In genomic region chr1:66346873-66347272, GRCh38 we compare ENCODE assay signal across 19 cellular contexts.
DNase-seq lines count a peak whose midpoint lies in the region; ATAC-seq lines count a peak whose summit lies in the region.
"Had no signal": no experiment of that assay in that cellular context is flagged by ENCODE, and none has a peak within 500 bp of the region (broad histone marks: within the 10 kb centered on the region; RNA-seq: fewer than 3 reads in every experiment).

No MANE protein-coding gene starts in this region.

- peaks cover 0 to 2% of the 10 kb centered on the region in 2 donors for H3K36me3 Mint-ChIP-seq in activated T-cell treated with anti-CD3 and anti-CD28 coated beads, Interleukin-2, amount 50 U/mL, for 72 hours (ENCODE audit: insufficient read depth in 2 of 2)
- H3K36me3 Mint-ChIP-seq in IgD-negative memory B cell = peaks cover 9% of the 10 kb centered on the region
- peaks cover 44% of the 10 kb centered on the region for H3K36me3 Mint-ChIP-seq in activated naive CD8-positive, alpha-beta T cell treated with anti-CD3 and anti-CD28 coated beads for 36 hours
- peaks cover 2 to 17% of the 10 kb centered on the region in 2 donors for H3K36me3 Mint-ChIP-seq in stimulated activated naive B cell treated with anti-CD40 and anti-IgM and Interleukin-4, amounts not matched to agents 10 μg/mL and 1 μg/mL and 100 μg/mL, for 72 hours
- H3K36me3 Mint-ChIP-seq: brain had no signal

- intact Hi-C loops in Right ventricle myocardium inferior (cut with DNase I) = no loop called here

- DNase-seq in activated T-cell treated with anti-CD3 and anti-CD28 coated beads, Interleukin-2, amount 50 U/mL, for 72 hours = no peak
- no peak for DNase-seq in activated T-cell treated with anti-CD3 and anti-CD28 coated beads, Interleukin-2, amount 50 U/mL, for 1 hour
- no peak for DNase-seq in activated naive CD8-positive, alpha-beta T cell treated with anti-CD3 and anti-CD28 coated beads for 36 hours
- DNase-seq in stimulated activated naive B cell treated with anti-CD40 and anti-IgM and Interleukin-4, amounts not matched to agents 10 μg/mL and 1 μg/mL and 100 μg/mL, for 72 hours = no peak
- DNase-seq in stimulated activated CD4-positive, alpha-beta T cell treated with anti-CD3 and anti-CD28 coated beads, Interleukin-15, amount 100 ng/mL, for 24 hours = no peak
- DNase-seq in NCI-H748 treated with DMSO at 0.1 percent for 48 hours (lab: John Stamatoyannopoulos, UW) = no peak
- no peak for DNase-seq in Right ventricle myocardium inferior (ENCODE audit: missing footprints)
- DNase-seq: activated gamma-delta T cell treated with Interleukin-2 at 50 U/mL for 16 hours; cortex of kidney; DMS79; GOT3; NCI-H1930; NCI-H446; NK-92 treated with Interleukin-12 subunit alpha and Interleukin-12 subunit beta, amount 100 ng/mL, for 24 hours; small intestine; stimulated activated CD8-positive, alpha-beta memory T cell treated with anti-CD3 and anti-CD28 coated beads, Interleukin-4, amount 100 ng/mL, for 48 hours had no signal

- H3K9me3 Mint-ChIP-seq in activated T-cell treated with anti-CD3 and anti-CD28 coated beads, Interleukin-2, amount 50 U/mL, for 72 hours = no peaks in the 10 kb centered on the region
- peaks cover 0 to under 1% (median 0%) of the 10 kb centered on the region in 3 donors for H3K9me3 Mint-ChIP-seq in IgD-negative memory B cell
- peaks cover 2% of the 10 kb centered on the region for H3K9me3 Mint-ChIP-seq in activated naive CD8-positive, alpha-beta T cell treated with anti-CD3 and anti-CD28 coated beads for 36 hours
- no peaks in the 10 kb centered on the region for H3K9me3 Mint-ChIP-seq in stimulated activated naive B cell treated with anti-CD40 and anti-IgM and Interleukin-4, amounts not matched to agents 10 μg/mL and 1 μg/mL and 100 μg/mL, for 72 hours
- H3K9me3 Mint-ChIP-seq: brain, mesothelial cell of epicardium had no signal

- H3K4me1 Mint-ChIP-seq in activated T-cell treated with anti-CD3 and anti-CD28 coated beads, Interleukin-2, amount 50 U/mL, for 72 hours (ENCODE audit: low read depth) = peaks cover 94% of the 10 kb centered on the region
- H3K4me1 Mint-ChIP-seq in IgD-negative memory B cell = peaks cover 78 to 89% (median 83%) of the 10 kb centered on the region in 3 donors
- peaks cover 86% of the 10 kb centered on the region for H3K4me1 Mint-ChIP-seq in activated naive CD8-positive, alpha-beta T cell treated with anti-CD3 and anti-CD28 coated beads for 36 hours
- H3K4me1 Mint-ChIP-seq in stimulated activated naive B cell treated with anti-CD40 and anti-IgM and Interleukin-4, amounts not matched to agents 10 μg/mL and 1 μg/mL and 100 μg/mL, for 72 hours = peaks cover 44 to 82% of the 10 kb centered on the region in 2 donors

- peak overlapping the region; percentile 66 to 87 for H3K4me3 Mint-ChIP-seq in activated T-cell treated with anti-CD3 and anti-CD28 coated beads, Interleukin-2, amount 50 U/mL, for 72 hours
- H3K4me3 Mint-ChIP-seq in IgD-negative memory B cell = peak overlapping the region in 3 of 4 donors; percentile 21 to 90 (median 51)
- H3K4me3 Mint-ChIP-seq in activated naive CD8-positive, alpha-beta T cell treated with anti-CD3 and anti-CD28 coated beads for 36 hours = peak overlapping the region; percentile 12
- H3K4me3 Mint-ChIP-seq in stimulated activated naive B cell treated with anti-CD40 and anti-IgM and Interleukin-4, amounts not matched to agents 10 μg/mL and 1 μg/mL and 100 μg/mL, for 72 hours = peak overlapping the region in 1 of 2 donors; percentile 40
- H3K4me3 Mint-ChIP-seq: brain, mesothelial cell of epicardium had no signal

- H3K27ac Mint-ChIP-seq in activated T-cell treated with anti-CD3 and anti-CD28 coated beads, Interleukin-2, amount 50 U/mL, for 72 hours = peak overlapping the region; percentile 94
- H3K27ac Mint-ChIP-seq in IgD-negative memory B cell = peak overlapping the region; percentile 77 to 96 (median 77)
- peak overlapping the region; percentile 78 for H3K27ac Mint-ChIP-seq in activated naive CD8-positive, alpha-beta T cell treated with anti-CD3 and anti-CD28 coated beads for 36 hours
- peak overlapping the region; percentile 75 for H3K27ac Mint-ChIP-seq in stimulated activated naive B cell treated with anti-CD40 and anti-IgM and Interleukin-4, amounts not matched to agents 10 μg/mL and 1 μg/mL and 100 μg/mL, for 72 hours
- H3K27ac Mint-ChIP-seq: brain, mesothelial cell of epicardium had no signal

- ATAC-seq in activated T-cell treated with anti-CD3 and anti-CD28 coated beads, Interleukin-2, amount 50 U/mL, for 72 hours (replicated peaks in 1 of 2) = no peak
- ATAC-seq in stimulated activated naive B cell treated with anti-CD40 and anti-IgM and Interleukin-4, amounts not matched to agents 10 μg/mL and 1 μg/mL and 100 μg/mL, for 72 hours (replicated peaks) = no peak
- no peak for ATAC-seq in Right ventricle myocardium inferior

- H3K27me3 Mint-ChIP-seq in activated T-cell treated with anti-CD3 and anti-CD28 coated beads, Interleukin-2, amount 50 U/mL, for 72 hours (ENCODE audit: low read depth) = no peaks in the 10 kb centered on the region
- no peaks in the 10 kb centered on the region for H3K27me3 Mint-ChIP-seq in IgD-negative memory B cell
- no peaks in the 10 kb centered on the region for H3K27me3 Mint-ChIP-seq in activated naive CD8-positive, alpha-beta T cell treated with anti-CD3 and anti-CD28 coated beads for 36 hours
- H3K27me3 Mint-ChIP-seq in stimulated activated naive B cell treated with anti-CD40 and anti-IgM and Interleukin-4, amounts not matched to agents 10 μg/mL and 1 μg/mL and 100 μg/mL, for 72 hours = no peaks in the 10 kb centered on the region
- H3K27me3 Mint-ChIP-seq: brain had no signal
